8 cellular contexts compared by ENCODE assay signal in the genomic region with DNA sequence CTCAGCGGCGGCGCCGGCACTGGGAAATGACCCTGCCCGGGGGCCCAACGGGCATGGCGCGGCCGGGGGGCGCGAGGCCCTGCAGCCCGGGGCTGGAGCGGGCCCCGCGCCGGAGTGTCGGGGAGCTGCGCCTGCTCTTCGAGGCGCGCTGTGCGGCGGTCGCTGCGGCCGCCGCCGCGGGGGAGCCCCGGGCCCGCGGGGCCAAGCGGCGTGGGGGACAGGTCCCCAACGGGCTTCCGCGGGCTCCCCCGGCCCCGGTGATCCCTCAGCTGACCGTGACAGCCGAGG. TPM values are rescaled to one million over a fixed set of nuclear protein-coding genes. Genes with fewer than 3 reads are reported as not detected.
DNase-seq lines count a peak whose midpoint lies in the region; ATAC-seq, FAIRE-seq and TF ChIP-seq lines count a peak whose summit lies in the region.

No MANE protein-coding gene starts in this region.

- no peak for DNase-seq in activated CD4-positive, CD25-positive, alpha-beta regulatory T cell treated with anti-CD3 and anti-CD28 coated beads, Interleukin-2, amount 50 U/mL, for 72 hours
- DNase-seq in right cardiac atrium (no peak), suprapubic skin (ENCODE audit: low spot score in 2 of 2) (no peak), GM12892 (ENCODE audit: insufficient read length) (no peak), NCI-H1930 (lab: John Stamatoyannopoulos, UW) (no peak)

- H2AFZ ChIP-seq in OCI-LY3 (ENCODE audit: low read depth, low read length): no peak overlapping the region

- no peak overlapping the region for H3K9ac ChIP-seq in OCI-LY3 (ENCODE audit: low read length)

- TF ChIP-seq CTCF in OCI-LY3 (IDR thresholded peaks at IDR 0.05; ENCODE audit: low read depth, low read length): no peak
- TF ChIP-seq CTCF in suprapubic skin (IDR thresholded peaks at IDR 0.05): no peak

- H3K79me2 ChIP-seq in OCI-LY3 (ENCODE audit: low read length): no peaks in the 10 kb centered on the region

- H3K4me3 ChIP-seq in OCI-LY3 (ENCODE audit: low read length) (peak overlapping the region; percentile 82), right cardiac atrium (ENCODE audit: low read length) (peak overlapping the region; percentile 86), suprapubic skin (peak overlapping the region; percentile 75)

- no peak for TF ChIP-seq EP300 in suprapubic skin (IDR thresholded peaks at IDR 0.05)

- ATAC-seq in activated CD4-positive, CD25-positive, alpha-beta regulatory T cell treated with anti-CD3 and anti-CD28 coated beads, Interleukin-2, amount 50 U/mL, for 24 hours: peak; percentile 14 to 27
- no peak for ATAC-seq in right cardiac atrium
- no peak for ATAC-seq in GM21423 (IDR thresholded peaks at IDR 0.05; ENCODE audit: unreplicated experiment)

- H3K36me3 ChIP-seq in OCI-LY3 (replicated peaks; ENCODE audit: low read depth, low read length): no peaks in the 10 kb centered on the region
- no peaks in the 10 kb centered on the region for H3K36me3 ChIP-seq in suprapubic skin

- peak overlapping the region; percentile 96 for H3K4me2 ChIP-seq in OCI-LY3 (ENCODE audit: low read length)

- H3K27me3 ChIP-seq in OCI-LY3 (ENCODE audit: low read depth, low read length) (no peaks in the 10 kb centered on the region), right cardiac atrium (ENCODE audit: control insufficient read depth, insufficient read depth) (no peaks in the 10 kb centered on the region), suprapubic skin (peaks cover 51% of the 10 kb centered on the region)

- TF ChIP-seq POLR2A in suprapubic skin (IDR thresholded peaks at IDR 0.05) (no peak), GM12892 (IDR thresholded peaks at IDR 0.05; ENCODE audit: low read depth, low read length) (no peak)

- H4K20me1 ChIP-seq in OCI-LY3 (ENCODE audit: insufficient read depth, low read length): no peaks in the 10 kb centered on the region

- FAIRE-seq in GM12892 (lab: Jason Lieb, UNC): no peak

- H3K9me3 ChIP-seq in OCI-LY3 (ENCODE audit: insufficient read depth, low read length): no peaks in the 10 kb centered on the region
- no peaks in the 10 kb centered on the region for H3K9me3 ChIP-seq in right cardiac atrium (ENCODE audit: control insufficient read depth, low read length)
- H3K9me3 ChIP-seq in suprapubic skin: no peaks in the 10 kb centered on the region

- H3K27ac ChIP-seq in OCI-LY3 (ENCODE audit: low read length) (no peak overlapping the region), right cardiac atrium (ENCODE audit: low read length) (no peak overlapping the region), suprapubic skin (no peak overlapping the region)

- H3K4me1 ChIP-seq in OCI-LY3 (ENCODE audit: low read length) (peaks cover 13% of the 10 kb centered on the region), right cardiac atrium (ENCODE audit: control insufficient read depth, insufficient read depth, low read length) (no peaks in the 10 kb centered on the region), suprapubic skin (peaks cover 35% of the 10 kb centered on the region)

- intact Hi-C loops in right cardiac atrium (cut with DNase I): no loop called here

- WGBS in right cardiac atrium: under 1% methylated on average over 41 of the region's 41 CpGs
- no CpG with 5 or more reads among the region's 41 CpGs for WGBS in suprapubic skin

RNA-seq across cellular contexts. Expression of a gene that starts 0.2 kb away (rescaled TPM):
- total RNA-seq in right cardiac atrium: 1 to 10 TPM in 2 of 4 donors, under 1 TPM in 2; 0.36 to 1.4 (median 0.94) TPM
- 1.6 TPM for polyA plus RNA-seq in right cardiac atrium
- 1 to 10 TPM in 1 of 4 donors, under 1 TPM in 1, not detected in 2; 0.30 to 1.5 TPM for total RNA-seq in suprapubic skin
- 0.45 TPM for polyA plus RNA-seq in GM12892 (2012; ENCODE audit: missing spikeins)

RNA-seq across cellular contexts. Expression of a gene that starts 19.8 kb away (rescaled TPM):
- 1 to 10 TPM in 3 of 4 donors, under 1 TPM in 1; 0.95 to 1.5 (median 1.2) TPM for total RNA-seq in right cardiac atrium
- polyA plus RNA-seq in right cardiac atrium: 1.6 TPM
- 1 to 10 TPM in 1 of 4 donors, under 1 TPM in 3; 0.57 to 2.8 (median 0.66) TPM for total RNA-seq in suprapubic skin
- polyA plus RNA-seq in GM12892 (2012; ENCODE audit: missing spikeins): 0.08 TPM

RNA-seq across cellular contexts. Expression of a gene that starts 50.2 kb away (rescaled TPM):
- 10 to 100 TPM; 19.2 to 25.3 (median 19.8) TPM for total RNA-seq in right cardiac atrium
- polyA plus RNA-seq in right cardiac atrium: 10.1 TPM
- 10 to 100 TPM; 21.6 to 50.2 (median 44.3) TPM for total RNA-seq in suprapubic skin
- 16.4 TPM for polyA plus RNA-seq in GM12892 (2012; ENCODE audit: missing spikeins)

Comparison
In these comparisons a context has a peak if more than half of its experiments do, and no peak if none do; other contexts are left out.
1. ATAC-seq: peak in activated CD4-positive, CD25-positive, alpha-beta regulatory T cell treated with anti-CD3 and anti-CD28 coated beads, Interleukin-2, amount 50 U/mL, for 24 hours (2 of 2); none in right cardiac atrium (0 of 2) and GM21423 (single experiment).
2. Peak in every context shown above with its lines, with median percentiles within 50 percentile points of each other: H3K4me3 ChIP-seq.